In genomic region chr9:133889498-133890301, GRCh38 we compare ENCODE assay signal across 13 cellular contexts.
A peak's percentile ranks its signal among the peaks of the same experiment; 100 is the strongest.
DNase-seq lines count a peak whose midpoint lies in the region; ATAC-seq and TF ChIP-seq lines count a peak whose summit lies in the region.
"Had no signal": no experiment of that assay in that cellular context is flagged by ENCODE, and none has a peak within 500 bp of the region (broad histone marks: within the 10 kb centered on the region; RNA-seq: fewer than 3 reads in every experiment).

No MANE protein-coding gene starts in this region.

- ATAC-seq in upper lobe of right lung (no peak), HG02885 (IDR thresholded peaks at IDR 0.05; ENCODE audit: poor library complexity, unreplicated experiment) (no peak)

- no peak for TF ChIP-seq CTCF in chondrocyte (IDR thresholded peaks at IDR 0.05)
- no peak for TF ChIP-seq CTCF in neural cell (IDR thresholded peaks at IDR 0.05; ENCODE audit: poor library complexity, severe bottlenecking)
- no peak for TF ChIP-seq CTCF in upper lobe of right lung (IDR thresholded peaks at IDR 0.05)
- TF ChIP-seq CTCF in lower leg skin (IDR thresholded peaks at IDR 0.05), result no peak

- H3K36me3 Mint-ChIP-seq in chondrocyte (ENCODE audit: low read depth), result peaks cover 2% of the 10 kb centered on the region

- no peaks in the 10 kb centered on the region for H3K9me3 Mint-ChIP-seq in chondrocyte (ENCODE audit: low read depth)
- H3K9me3 Mint-ChIP-seq: activated T-helper 2 cell treated with anti-CD3 and anti-CD28 coated beads, Interferon-gamma antibody, Interleukin-2, Interleukin-4, amounts not matched to agents 10 μg/mL and 5 μg/mL and 100 μg/mL, durations not matched to agents 14 hours and 24 hours and 36 hours had no signal

- peak overlapping the region; percentile 85 for H3K27ac ChIP-seq in neural cell (ENCODE audit: low read length)
- no peak overlapping the region for H3K27ac ChIP-seq in upper lobe of right lung

- DNase-seq in DMS53 treated with DMSO at 0.1 percent for 48 hours (lab: John Stamatoyannopoulos, UW; ENCODE audit: unreplicated experiment), result peak; percentile 63
- peak; percentile 32 for DNase-seq in NCI-H2171 (lab: John Stamatoyannopoulos, UW)
- DNase-seq in chondrocyte (ENCODE audit: low spot score), result no peak
- no peak for DNase-seq in upper lobe of right lung
- no peak for DNase-seq in lower leg skin (ENCODE audit: low spot score in 2 of 2)
- DNase-seq in dermis blood vessel endothelial cell, result no peak
- DNase-seq: DMS79 treated with DMSO at 0.1 percent for 48 hours, NCI-H1105, right cardiac atrium had no signal

- H3K4me3 ChIP-seq in neural cell (ENCODE audit: low read length), result peak overlapping the region; percentile 57
- no peak overlapping the region for H3K4me3 ChIP-seq in upper lobe of right lung
- H3K4me3 ChIP-seq in lower leg skin (ENCODE audit: low read depth, poor library complexity, severe bottlenecking), result no peak overlapping the region
- H3K4me3 ChIP-seq: dorsolateral prefrontal cortex had no signal

- peak overlapping the region; percentile 78 for H3K27ac Mint-ChIP-seq in chondrocyte (ENCODE audit: unreplicated experiment)
- H3K27ac Mint-ChIP-seq: activated T-helper 2 cell treated with anti-CD3 and anti-CD28 coated beads, Interferon-gamma antibody, Interleukin-2, Interleukin-4, amounts not matched to agents 10 μg/mL and 5 μg/mL and 100 μg/mL, durations not matched to agents 14 hours and 24 hours and 36 hours had no signal

- H3K36me3 ChIP-seq in neural cell (ENCODE audit: insufficient read depth, low read length) (no peaks in the 10 kb centered on the region), upper lobe of right lung (no peaks in the 10 kb centered on the region)

- H3K4me1 ChIP-seq in upper lobe of right lung, result no peaks in the 10 kb centered on the region

- H3K9me3 ChIP-seq in neural cell (ENCODE audit: low read length) (no peaks in the 10 kb centered on the region), upper lobe of right lung (no peaks in the 10 kb centered on the region)

- no peaks in the 10 kb centered on the region for H3K79me2 ChIP-seq in neural cell (replicated peaks; ENCODE audit: insufficient read depth, low read length)

- intact Hi-C loops in upper lobe of right lung (cut with DNase I) (no loop called here), lower leg skin (cut with DNase I; ENCODE audit: low total_unique reads) (no loop called here)

- TF ChIP-seq POLR2A in lower leg skin (IDR thresholded peaks at IDR 0.05), result no peak

- WGBS in lower leg skin, 2 donors, result 76 to 78% methylated on average over 17 to 23 of the region's 24 CpGs

- no peak overlapping the region for H2AFZ ChIP-seq in neural cell (ENCODE audit: low read depth, low read length)

- peak overlapping the region; percentile 64 for H3K9ac ChIP-seq in neural cell (ENCODE audit: low read length)

- no peaks in the 10 kb centered on the region for H3K9me2 ChIP-seq in neural cell (ENCODE audit: insufficient read depth, low read length)

- H3K27me3 Mint-ChIP-seq in chondrocyte (ENCODE audit: low read depth), result no peaks in the 10 kb centered on the region

- TF ChIP-seq RAD21 in neural cell (conservative IDR thresholded peaks at IDR 0.05), result peak; percentile 24

- no peaks in the 10 kb centered on the region for H3F3A ChIP-seq in neural cell (ENCODE audit: insufficient read depth, low read length, poor library complexity, severe bottlenecking)

- H3K27me3 ChIP-seq in neural cell (ENCODE audit: insufficient read depth, low read depth, low read length) (no peaks in the 10 kb centered on the region), upper lobe of right lung (no peaks in the 10 kb centered on the region)
- H3K27me3 ChIP-seq: dorsolateral prefrontal cortex had no signal

- H3K4me1 Mint-ChIP-seq in chondrocyte (ENCODE audit: low read depth), result peaks cover 42% of the 10 kb centered on the region

- peak overlapping the region; percentile 19 for H3K4me2 ChIP-seq in neural cell (ENCODE audit: low read length)

- peak overlapping the region; percentile 10 for H3K4me3 Mint-ChIP-seq in chondrocyte (ENCODE audit: unreplicated experiment)

- H4K20me1 ChIP-seq in neural cell (ENCODE audit: insufficient read depth), result no peaks in the 10 kb centered on the region

- TF ChIP-seq EP300 in neural cell (conservative IDR thresholded peaks at IDR 0.05; ENCODE audit: poor library complexity, severe bottlenecking), result peak; percentile 61

TF ChIP-seq in neural cell, 6 proteins besides CTCF, POLR2A, EP300 and RAD21:
- peak; percentile 34 for TF ChIP-seq SMC3 (conservative IDR thresholded peaks at IDR 0.05; ENCODE audit: poor library complexity)
- peak; percentile 99 for TF ChIP-seq REST (IDR thresholded peaks at IDR 0.05; ENCODE audit: borderline replicate concordance)
- no peak for TF ChIP-seq TAF1 (IDR thresholded peaks at IDR 0.05; ENCODE audit: low read depth)
- TF ChIP-seq EZH2 (IDR thresholded peaks at IDR 0.05; ENCODE audit: borderline replicate concordance, insufficient read depth, low read length, poor library complexity, severe bottlenecking), result no peak
- TF ChIP-seq POLR2AphosphoS5 (IDR thresholded peaks at IDR 0.05), result peak; percentile 51
- TF ChIP-seq MXI1 (conservative IDR thresholded peaks at IDR 0.05; ENCODE audit: poor library complexity, severe bottlenecking), result peak; percentile 18
TF ChIP-seq in neural cell: peak in this region for 4.

Comparison
In these comparisons a context has a peak if more than half of its experiments do, and no peak if none do; other contexts are left out.
1. DNase-seq: peak in DMS53 treated with DMSO at 0.1 percent for 48 hours (single experiment) and NCI-H2171 (single experiment); none in chondrocyte (single experiment), upper lobe of right lung (single experiment), lower leg skin (0 of 2) and dermis blood vessel endothelial cell (single experiment).